Comparison of ENCODE assay signal across 16 cellular contexts in the genomic region with DNA sequence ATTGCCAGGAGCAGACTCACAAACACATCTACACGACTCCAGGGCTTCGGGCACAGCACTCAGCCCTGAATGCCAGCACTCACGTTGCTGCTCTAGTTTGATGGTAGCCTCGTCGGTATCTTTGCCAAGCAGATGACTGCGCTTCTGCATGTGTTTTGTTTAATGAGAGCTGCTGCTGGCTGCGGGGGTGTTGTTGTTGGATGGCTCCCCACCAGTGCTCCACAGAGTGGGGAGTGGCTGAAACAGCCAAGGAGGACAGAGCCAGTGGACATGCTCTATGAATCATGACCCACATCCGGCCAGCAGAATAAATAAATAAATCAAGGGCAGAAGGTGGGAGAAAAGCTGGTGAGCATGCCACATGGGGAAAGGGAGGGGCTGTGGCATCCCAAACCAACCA.
DNase-seq lines count a peak whose midpoint lies in the region; ATAC-seq and TF ChIP-seq lines count a peak whose summit lies in the region.
"Had no signal": no experiment of that assay in that cellular context is flagged by ENCODE, and none has a peak within 500 bp of the region (broad histone marks: within the 10 kb centered on the region; RNA-seq: fewer than 3 reads in every experiment).

No MANE protein-coding gene starts in this region.

- in situ Hi-C loops in brain microvascular endothelial cell (cut with HindIII; ENCODE audit: low pct_ligation_motif_present, low sequenced_read_pairs): no loop called here

- TF ChIP-seq CTCF in heart left ventricle (IDR thresholded peaks at IDR 0.05) (no peak), right atrium auricular region (IDR thresholded peaks at IDR 0.05) (no peak), brain microvascular endothelial cell (IDR thresholded peaks at IDR 0.05; ENCODE audit: low read depth, low read length, missing control alignments) (no peak), left lung (IDR thresholded peaks at IDR 0.05) (no peak)

- ATAC-seq in heart left ventricle (peak in 3 of 4 donors; percentile 32 to 75 (median 55)), left lung (no peak)

- H3K4me3 ChIP-seq in heart left ventricle (no peak overlapping the region), right atrium auricular region (no peak overlapping the region), brain microvascular endothelial cell (ENCODE audit: low read depth, low read length) (peak overlapping the region; percentile 15), left lung (no peak overlapping the region)

- H3K27ac ChIP-seq in heart left ventricle (no peak overlapping the region), right atrium auricular region (no peak overlapping the region), brain microvascular endothelial cell (no peak overlapping the region), left lung (no peak overlapping the region)
- H3K27ac ChIP-seq: HL-60, parathyroid adenoma, WERI-Rb-1 had no signal

- H3K27me3 ChIP-seq in heart left ventricle (no peaks in the 10 kb centered on the region), right atrium auricular region (no peaks in the 10 kb centered on the region), brain microvascular endothelial cell (replicated peaks) (no peaks in the 10 kb centered on the region), left lung (no peaks in the 10 kb centered on the region)

- no peaks in the 10 kb centered on the region for H3K4me1 ChIP-seq in heart left ventricle
- H3K4me1 ChIP-seq in right atrium auricular region: no peaks in the 10 kb centered on the region
- no peaks in the 10 kb centered on the region for H3K4me1 ChIP-seq in left lung
- H3K4me1 ChIP-seq: Caco-2, parathyroid adenoma had no signal

- TF ChIP-seq POLR2A in heart left ventricle (IDR thresholded peaks at IDR 0.05): no peak

- H3K9me3 ChIP-seq in heart left ventricle (no peaks in the 10 kb centered on the region), right atrium auricular region (no peaks in the 10 kb centered on the region), left lung (peaks cover 0 to 4% of the 10 kb centered on the region in 2 donors)
- H3K9me3 ChIP-seq: Caco-2 had no signal

- H3K36me3 ChIP-seq in heart left ventricle (no peaks in the 10 kb centered on the region), right atrium auricular region (no peaks in the 10 kb centered on the region), brain microvascular endothelial cell (replicated peaks) (no peaks in the 10 kb centered on the region), left lung (no peaks in the 10 kb centered on the region)
- H3K36me3 ChIP-seq: WERI-Rb-1 had no signal

- DNase-seq in heart left ventricle (peak in 2 of 5 donors; percentile 17 to 28), right atrium auricular region (ENCODE audit: low spot score) (no peak), brain microvascular endothelial cell (peak; percentile 88), myocyte (ENCODE audit: low read depth) (peak; percentile 87), foreskin melanocyte (no peak), left lung (no peak), NCI-H2196 (lab: John Stamatoyannopoulos, UW; ENCODE audit: unreplicated experiment) (no peak)
- no peak for DNase-seq in stimulated activated CD4-positive, alpha-beta T cell treated with anti-CD3 and anti-CD28 coated beads, Interleukin-15, amount 100 ng/mL, for 24 hours
- DNase-seq: ACHN, activated gamma-delta T cell treated with Interleukin-2 at 50 U/mL for 16 hours, Caco-2, caudate nucleus, NCI-H1694, WERI-Rb-1 had no signal

- 53 to 75% (median 60%) methylated on average over 8 of the region's 8 CpGs for WGBS in heart left ventricle, 4 donors

- intact Hi-C loops in heart left ventricle (cut with DNase I) (no loop called here), left lung (cut with DNase I) (no loop called here)

Comparison
In these comparisons a context has a peak if more than half of its experiments do, and no peak if none do; other contexts are left out.
1. DNase-seq: peak in brain microvascular endothelial cell (single experiment) and myocyte (single experiment); none in right atrium auricular region (single experiment), foreskin melanocyte (single experiment), stimulated activated CD4-positive, alpha-beta T cell treated with anti-CD3 and anti-CD28 coated beads, Interleukin-15, amount 100 ng/mL, for 24 hours (single experiment), left lung (0 of 2) and NCI-H2196 (single experiment).